In the genomic region with DNA sequence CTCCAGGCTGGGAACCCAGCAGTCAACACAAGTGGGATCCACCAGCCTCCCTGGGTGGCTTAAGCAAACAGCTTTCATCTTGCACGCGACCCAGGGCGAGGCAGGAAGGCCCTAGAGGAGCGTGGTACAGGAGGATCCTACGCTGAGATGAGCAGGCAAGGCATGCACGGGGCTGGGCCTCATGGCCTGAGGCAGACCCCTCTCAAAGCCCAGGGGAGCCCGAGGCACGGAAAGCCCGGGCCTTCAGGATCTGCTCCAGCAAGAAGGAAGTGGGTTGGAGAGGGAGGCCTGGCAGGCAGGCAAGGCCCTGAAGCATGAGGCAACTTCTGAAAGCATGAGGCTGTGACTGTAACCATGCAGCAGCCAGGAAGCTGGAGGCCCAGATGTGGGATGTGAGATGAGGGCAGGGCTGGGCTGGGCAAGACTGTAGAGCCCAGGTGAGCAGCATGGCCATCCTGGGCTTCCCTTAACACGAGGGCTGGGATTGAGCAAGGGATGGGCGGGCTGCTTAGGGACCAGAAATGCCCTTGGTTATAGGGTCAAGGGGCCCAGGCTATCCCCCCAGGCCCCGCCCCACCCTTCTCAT, we compare ENCODE assay signal across 26 cellular contexts.
"Had no signal": no experiment of that assay in that cellular context is flagged by ENCODE, and none has a peak within 500 bp of the region (broad histone marks: within the 10 kb centered on the region; RNA-seq: fewer than 3 reads in every experiment).

No MANE protein-coding gene starts in this region.

- H3K36me3 Mint-ChIP-seq: immature natural killer cell; natural killer cell treated with Interleukin-12 subunit alpha and Interleukin-12 subunit beta and Interleukin-15 and Interleukin-18, amount 100 ng/mL, for 72 hours; neural progenitor cell; stimulated activated memory B cell treated with anti-CD40 and anti-IgM and Interleukin-4, amounts not matched to agents 10 μg/mL and 1 μg/mL and 100 μg/mL, for 72 hours had no signal

- ATAC-seq: gastroesophageal sphincter; left cardiac atrium; natural killer cell treated with Interleukin-12 subunit alpha and Interleukin-12 subunit beta and Interleukin-15 and Interleukin-18, amount 100 ng/mL, for 72 hours; psoas muscle; right lobe of liver; stimulated activated memory B cell treated with anti-CD40 and anti-IgM and Interleukin-4, amounts not matched to agents 10 μg/mL and 1 μg/mL and 100 μg/mL, for 72 hours had no signal

- H3K9me3 ChIP-seq: esophagus squamous epithelium, psoas muscle, right lobe of liver, tibial artery, upper lobe of left lung, vagina had no signal

- H3K27ac Mint-ChIP-seq: immature natural killer cell; natural killer cell treated with Interleukin-12 subunit alpha and Interleukin-12 subunit beta and Interleukin-15 and Interleukin-18, amount 100 ng/mL, for 72 hours; neural progenitor cell; stimulated activated memory B cell treated with anti-CD40 and anti-IgM and Interleukin-4, amounts not matched to agents 10 μg/mL and 1 μg/mL and 100 μg/mL, for 72 hours; stimulated activated naive CD8-positive, alpha-beta T cell treated with anti-CD3 and anti-CD28 coated beads, Interleukin-15, Interleukin-2, amounts not matched to agents 100 ng/mL and 50 ng/mL, for 24 hours had no signal

- H3K9me3 Mint-ChIP-seq: immature natural killer cell; natural killer cell treated with Interleukin-12 subunit alpha and Interleukin-12 subunit beta and Interleukin-15 and Interleukin-18, amount 100 ng/mL, for 72 hours; neural progenitor cell; stimulated activated naive CD8-positive, alpha-beta T cell treated with anti-CD3 and anti-CD28 coated beads, Interleukin-15, Interleukin-2, amounts not matched to agents 100 ng/mL and 50 ng/mL, for 24 hours had no signal

- DNase-seq: dermis blood vessel endothelial cell; esophagus squamous epithelium; foreskin fibroblast; immature natural killer cell; left cardiac atrium; left ventricle myocardium inferior; mesenchymal stem cell; midbrain; occipital lobe; psoas muscle; retina; right lobe of liver; spleen; stimulated activated CD4-positive, alpha-beta T cell treated with anti-CD3 and anti-CD28 coated beads, Interleukin-15, amount 100 ng/mL, for 24 hours; stimulated activated CD4-positive, alpha-beta T cell treated with anti-CD3 and anti-CD28 coated beads, Interleukin-1b, Interleukin-23, amount 100 ng/mL, for 48 hours; stimulated activated CD4-positive, alpha-beta T cell treated with anti-CD3 and anti-CD28 coated beads, Interleukin-4, amount 100 ng/mL, for 24 hours; tibial artery; upper lobe of left lung had no signal

- H3K36me3 ChIP-seq: esophagus squamous epithelium, gastroesophageal sphincter, left ventricle myocardium inferior, neural progenitor cell, right lobe of liver, spleen, tibial artery, upper lobe of left lung, vagina had no signal

- H3K4me3 Mint-ChIP-seq: immature natural killer cell; natural killer cell treated with Interleukin-12 subunit alpha and Interleukin-12 subunit beta and Interleukin-15 and Interleukin-18, amount 100 ng/mL, for 72 hours; neural progenitor cell; stimulated activated memory B cell treated with anti-CD40 and anti-IgM and Interleukin-4, amounts not matched to agents 10 μg/mL and 1 μg/mL and 100 μg/mL, for 72 hours; stimulated activated naive CD8-positive, alpha-beta T cell treated with anti-CD3 and anti-CD28 coated beads, Interleukin-15, Interleukin-2, amounts not matched to agents 100 ng/mL and 50 ng/mL, for 24 hours had no signal

- H3K27me3 ChIP-seq: neural progenitor cell, right lobe of liver, tibial artery, upper lobe of left lung, vagina had no signal

- H3K27ac ChIP-seq: esophagus squamous epithelium, gastroesophageal sphincter, left ventricle myocardium inferior, neural progenitor cell, parathyroid adenoma, psoas muscle, right lobe of liver, spleen, tibial artery, upper lobe of left lung, vagina had no signal

- H3K4me1 ChIP-seq: esophagus squamous epithelium, gastroesophageal sphincter, left ventricle myocardium inferior, neural progenitor cell, parathyroid adenoma, psoas muscle, right lobe of liver, spleen, upper lobe of left lung, vagina had no signal

- H3K4me3 ChIP-seq: esophagus squamous epithelium, gastroesophageal sphincter, left ventricle myocardium inferior, lung, neural progenitor cell, psoas muscle, right lobe of liver, spleen, tibial artery, upper lobe of left lung, vagina had no signal

- H3K4me1 Mint-ChIP-seq: immature natural killer cell; stimulated activated memory B cell treated with anti-CD40 and anti-IgM and Interleukin-4, amounts not matched to agents 10 μg/mL and 1 μg/mL and 100 μg/mL, for 72 hours had no signal
